In the genomic region with DNA sequence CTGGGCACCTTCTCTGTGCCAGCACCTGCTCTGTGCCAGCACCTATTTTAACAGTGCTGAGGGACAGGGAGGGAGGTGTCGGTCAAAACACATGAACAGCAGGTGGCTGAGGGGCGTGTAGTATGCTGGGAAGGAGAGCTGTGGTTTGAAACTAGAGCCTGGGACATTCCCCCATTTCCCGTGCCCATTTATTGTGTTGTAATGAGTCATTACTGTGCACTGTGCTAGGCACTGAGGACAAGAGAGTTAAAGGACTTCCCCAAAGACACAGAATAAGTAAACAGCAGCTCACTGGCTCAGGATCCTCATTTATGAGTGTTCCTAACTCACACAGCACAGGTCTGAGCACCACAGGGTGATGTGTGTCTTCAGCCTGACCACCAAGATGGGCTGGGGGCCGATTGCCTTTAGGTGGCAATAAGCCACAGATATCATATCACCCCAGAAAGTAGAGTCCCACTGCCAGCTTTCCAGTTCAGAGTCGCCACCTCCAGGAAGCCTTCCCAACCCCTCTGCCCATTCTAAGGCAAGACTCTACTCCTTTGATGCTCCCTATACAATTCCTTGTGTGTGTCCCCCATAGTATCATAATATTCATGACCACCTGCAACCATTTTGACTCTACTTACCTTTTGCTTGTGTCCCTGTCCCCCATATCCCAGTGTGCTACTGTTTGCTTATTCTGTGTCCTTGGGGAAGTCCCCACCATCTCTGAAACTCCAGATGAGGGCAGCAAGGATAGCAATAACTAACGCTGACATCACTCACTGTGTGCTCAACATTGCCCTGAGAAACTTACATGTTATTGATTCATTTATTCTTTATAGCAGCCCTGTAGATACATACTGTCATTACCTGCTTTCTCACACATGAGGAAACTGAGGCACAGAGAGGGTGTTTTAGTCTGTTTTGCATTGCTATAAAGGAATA, we compare ENCODE assay signal across 16 cellular contexts.
DNase-seq lines count a peak whose midpoint lies in the region; ATAC-seq and TF ChIP-seq lines count a peak whose summit lies in the region.
"Had no signal": no experiment of that assay in that cellular context is flagged by ENCODE, and none has a peak within 500 bp of the region (broad histone marks: within the 10 kb centered on the region; RNA-seq: fewer than 3 reads in every experiment).

No MANE protein-coding gene starts in this region.

- H3K4me3 ChIP-seq in GM12864 (ENCODE audit: low read depth, low read length) (no peak overlapping the region), HCT116 (replicated peaks in 1 of 2; ENCODE audit: low read depth in 1 of 2, low read length in 2 of 2) (no peak overlapping the region), OCI-LY3 (ENCODE audit: low read length) (peak overlapping the region; percentile 44), testis (no peak overlapping the region)
- H3K4me3 ChIP-seq: tibial nerve had no signal

- H3K9me3 ChIP-seq in HCT116 (ENCODE audit: control insufficient read depth in 1 of 2, insufficient read depth in 1 of 2, low read depth in 1 of 2, low read length in 2 of 2) (no peaks in the 10 kb centered on the region), OCI-LY3 (ENCODE audit: insufficient read depth, low read length) (no peaks in the 10 kb centered on the region), testis (no peaks in the 10 kb centered on the region)
- H3K9me3 ChIP-seq: tibial nerve had no signal

- RAD21 ChIA-PET in HCT116 (lab: Charles Lee; ENCODE audit: low non-redundant PET in 1 of 2, low total read pairs in 2 of 2, uncharacterized antibody in 2 of 2, unreplicated experiment in 2 of 2) = no interaction called here

- H3K9me3 Mint-ChIP-seq in T-cell = no peaks in the 10 kb centered on the region

- H3K4me1 ChIP-seq in HCT116 (ENCODE audit: control insufficient read depth in 1 of 2, insufficient read depth in 2 of 2, low read length in 2 of 2) = peaks cover 13 to 26% of the 10 kb centered on the region in 2 experiments
- H3K4me1 ChIP-seq in OCI-LY3 (ENCODE audit: low read length) = peaks cover 32% of the 10 kb centered on the region
- H3K4me1 ChIP-seq in testis = no peaks in the 10 kb centered on the region
- H3K4me1 ChIP-seq: tibial nerve had no signal

- H3K4me3 Mint-ChIP-seq in T-cell = no peak overlapping the region

- TF ChIP-seq RAD21 in HCT116 (IDR thresholded peaks at IDR 0.05; ENCODE audit: low read depth) = no peak

- CTCF ChIA-PET in HCT116 (lab: Charles Lee) (no interaction called here), T-cell (lab: Charles Lee) (no interaction called here)

- H3K27ac ChIP-seq in HCT116 (ENCODE audit: low read depth, low read length) (peak overlapping the region; percentile 41), OCI-LY3 (ENCODE audit: low read length) (peak overlapping the region; percentile 70), testis (no peak overlapping the region)
- H3K27ac ChIP-seq: brain microvascular endothelial cell, tibial nerve had no signal

- intact Hi-C loops in HCT116 (cut with micrococcal nuclease) (no loop called here), testis (cut with DNase I; ENCODE audit: low total_unique reads) (no loop called here)

- H3K9me2 ChIP-seq in HCT116 (ENCODE audit: insufficient read depth) = no peaks in the 10 kb centered on the region

- ATAC-seq in GM18520 (IDR thresholded peaks at IDR 0.05; ENCODE audit: unreplicated experiment) (peak; percentile 79), HCT116 (peak; percentile 97), T-cell (replicated peaks in 1 of 4) (no peak)
- ATAC-seq: Panc1 had no signal

- 82 to 84% methylated on average over 6 of the region's 6 CpGs for WGBS in testis, 2 donors

- peaks cover 6 to 31% (median 7%) of the 10 kb centered on the region in 3 donors for H3K4me1 Mint-ChIP-seq in T-cell

- H2AFZ ChIP-seq in HCT116 (ENCODE audit: low read depth, low read length, poor library complexity, severe bottlenecking) (no peak overlapping the region), OCI-LY3 (ENCODE audit: low read depth, low read length) (no peak overlapping the region)

- H3K9ac ChIP-seq in HCT116 (ENCODE audit: low read length) (no peak overlapping the region; the same call in 1 of the 2 replicates), OCI-LY3 (ENCODE audit: low read length) (peak overlapping the region; percentile 21; the same call in 1 of the 2 replicates)

- H3K27me3 Mint-ChIP-seq in T-cell = peaks cover 15 to 18% of the 10 kb centered on the region in 2 donors

- no peak for TF ChIP-seq CTCF in GM12864 (IDR thresholded peaks at IDR 0.05; ENCODE audit: low read depth, low read length, missing control alignments)
- no peak for TF ChIP-seq CTCF in HCT116 (IDR thresholded peaks at IDR 0.05 in 2 of 3, conservative IDR thresholded peaks at IDR 0.05 in 1 of 3; ENCODE audit: borderline replicate concordance in 1 of 3, insufficient read depth in 1 of 3, low read depth in 2 of 3, low read length in 2 of 3)
- TF ChIP-seq CTCF in OCI-LY3 (IDR thresholded peaks at IDR 0.05; ENCODE audit: low read depth, low read length) = peak; percentile 23
- TF ChIP-seq CTCF in testis (IDR thresholded peaks at IDR 0.05) = no peak

- POLR2A ChIA-PET in HCT116 (lab: Charles Lee) = interaction anchor here (1.1 to 1.4 kb wide), 2 partner anchors 16 to 29 kb away, joined by 4 to 6 read pairs; no protein-coding TSS in a partner anchor
- POLR2A ChIA-PET in T-cell (lab: Charles Lee) = no interaction called here

- peak; percentile 65 for DNase-seq in GM12864 (ENCODE audit: low read depth)
- DNase-seq in HCT116 (ENCODE audit: low read depth, low spot score) = peak; percentile 58
- DNase-seq in testis = no peak
- no peak for DNase-seq in SW 1271 (lab: John Stamatoyannopoulos, UW)
- DNase-seq in NCI-H82 (lab: John Stamatoyannopoulos, UW) = no peak
- DNase-seq in T-cell = no peak
- DNase-seq: brain microvascular endothelial cell, hypothalamus, mesendoderm, NCI-H1694, T1000 had no signal

- no peaks in the 10 kb centered on the region for H3K36me3 Mint-ChIP-seq in T-cell

- H4K20me1 ChIP-seq in HCT116 (ENCODE audit: insufficient read depth) = no peaks in the 10 kb centered on the region
- H4K20me1 ChIP-seq in OCI-LY3 (ENCODE audit: insufficient read depth, low read length) = peaks cover 69% of the 10 kb centered on the region

- H3K4me2 ChIP-seq in HCT116 (ENCODE audit: low read length) (peak overlapping the region; percentile 55), OCI-LY3 (ENCODE audit: low read length) (peak overlapping the region; percentile 71)

- H3K79me2 ChIP-seq in HCT116 (ENCODE audit: insufficient read depth, low read length) = no peaks in the 10 kb centered on the region
- H3K79me2 ChIP-seq in OCI-LY3 (ENCODE audit: low read length) = peaks cover 57% of the 10 kb centered on the region

- no TSS peak for BruUV-seq in HCT116 (replicated peaks; lab: Mats Ljungman, UMichigan)

- H3K36me3 ChIP-seq in HCT116 (ENCODE audit: control insufficient read depth in 1 of 2, insufficient read depth in 2 of 2, low read length in 2 of 2) (no peaks in the 10 kb centered on the region), OCI-LY3 (replicated peaks; ENCODE audit: low read depth, low read length) (peaks cover 36% of the 10 kb centered on the region), testis (ENCODE audit: low read depth, missing control alignments) (no peaks in the 10 kb centered on the region)
- H3K36me3 ChIP-seq: brain microvascular endothelial cell, tibial nerve had no signal

- TF ChIP-seq POLR2A in HCT116 (IDR thresholded peaks at IDR 0.05; ENCODE audit: borderline replicate concordance, extremely low read depth, insufficient read depth, insufficient read length) (no peak), testis (IDR thresholded peaks at IDR 0.05) (no peak)

- H3K27me3 ChIP-seq in HCT116 (ENCODE audit: insufficient read depth, low read length) (no peaks in the 10 kb centered on the region), OCI-LY3 (ENCODE audit: low read depth, low read length) (no peaks in the 10 kb centered on the region), testis (no peaks in the 10 kb centered on the region)
- H3K27me3 ChIP-seq: brain microvascular endothelial cell, tibial nerve had no signal

- no peak overlapping the region for H3K27ac Mint-ChIP-seq in T-cell
- H3K27ac Mint-ChIP-seq: progenitor cell of endocrine pancreas had no signal

TF ChIP-seq in HCT116, 20 proteins besides CTCF, POLR2A, EP300 and RAD21 (continues in another document):
- TF ChIP-seq SRF (IDR thresholded peaks at IDR 0.05; ENCODE audit: low read depth) = no peak
- TF ChIP-seq FOSL1 (IDR thresholded peaks at IDR 0.05; ENCODE audit: low read depth) = peak; percentile 66
- TF ChIP-seq CEBPB (IDR thresholded peaks at IDR 0.05; ENCODE audit: low read depth) = no peak
- TF ChIP-seq EGR1 (IDR thresholded peaks at IDR 0.05; ENCODE audit: low read depth) = no peak
- peak; percentile 68 for TF ChIP-seq JUND (IDR thresholded peaks at IDR 0.05)
- 0 out of 2 replicates have a peak, but pooled peaks have one; percentile 74 for TF ChIP-seq CBX3 (IDR thresholded peaks at IDR 0.05; ENCODE audit: low read depth)
- no peak for TF ChIP-seq ZFX (IDR thresholded peaks at IDR 0.05)
- no peak for TF ChIP-seq POLR2AphosphoS5 (IDR thresholded peaks at IDR 0.05; ENCODE audit: low read depth, low read length)
- no peak for TF ChIP-seq ZBTB33 (IDR thresholded peaks at IDR 0.05; ENCODE audit: extremely low read depth, insufficient replicate concordance, low read length)
- no peak for TF ChIP-seq ELF1 (IDR thresholded peaks at IDR 0.05; ENCODE audit: borderline replicate concordance, low read depth)
- TF ChIP-seq, protein P1, sequence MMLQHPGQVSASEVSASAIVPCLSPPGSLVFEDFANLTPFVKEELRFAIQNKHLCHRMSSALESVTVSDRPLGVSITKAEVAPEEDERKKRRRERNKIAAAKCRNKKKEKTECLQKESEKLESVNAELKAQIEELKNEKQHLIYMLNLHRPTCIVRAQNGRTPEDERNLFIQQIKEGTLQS (IDR thresholded peaks at IDR 0.05) = no peak
- peak; percentile 71 for TF ChIP-seq SP1 (IDR thresholded peaks at IDR 0.05; ENCODE audit: low read depth)
- TF ChIP-seq YY1 (IDR thresholded peaks at IDR 0.05; ENCODE audit: extremely low read depth, insufficient replicate concordance, low read depth, low read length) = peak; percentile 12

Comparison
In these comparisons a context has a peak if more than half of its experiments do, and no peak if none do; other contexts are left out.
1. DNase-seq: peak in GM12864 (single experiment) and HCT116 (single experiment); none in testis (single experiment), SW 1271 (0 of 2), NCI-H82 (single experiment) and T-cell (0 of 34).
2. ATAC-seq: peak in GM18520 (single experiment) and HCT116 (single experiment); none in T-cell (0 of 4).
3. H3K27ac ChIP-seq: peak in HCT116 (single experiment) and OCI-LY3 (single experiment); none in testis (0 of 2).